17 cellular contexts compared by ENCODE assay signal in genomic region chr3:5020262-5020722, GRCh38. TPM values are rescaled to one million over a fixed set of nuclear protein-coding genes. Genes with fewer than 3 reads are reported as not detected.
DNase-seq lines count a peak whose midpoint lies in the region; ATAC-seq and TF ChIP-seq lines count a peak whose summit lies in the region.
"Had no signal": no experiment of that assay in that cellular context is flagged by ENCODE, and none has a peak within 500 bp of the region (broad histone marks: within the 10 kb centered on the region; RNA-seq: fewer than 3 reads in every experiment).

No MANE protein-coding gene starts in this region.

- DNase-seq in stimulated activated naive CD8-positive, alpha-beta T cell treated with anti-CD3 and anti-CD28 coated beads, Interleukin-15, Interleukin-2, amounts not matched to agents 100 U/mL and 50 U/mL, for 24 hours: no peak
- DNase-seq in activated T-helper 2 cell treated with anti-CD3 and anti-CD28 coated beads, Interferon-gamma antibody, Interleukin-2, Interleukin-4, amounts not matched to agents 10 μg/mL and 5 μg/mL and 100 μg/mL, durations not matched to agents 14 hours and 24 hours and 36 hours (ENCODE audit: low spot score): no peak
- DNase-seq in memory B cell (ENCODE audit: low spot score in 2 of 2) (no peak), ACHN (no peak), right atrium auricular region (ENCODE audit: low spot score) (no peak)
- DNase-seq: activated CD4-positive, CD25-positive, alpha-beta regulatory T cell treated with anti-CD3 and anti-CD28 coated beads, Interleukin-2, amount 50 U/mL, for 72 hours; DMS53; NCI-H2081 treated with DMSO at 0.1 percent for 48 hours; NCI-H69; nephron progenitor cell; stimulated activated CD4-positive, alpha-beta T cell treated with anti-CD3 and anti-CD28 coated beads, Interleukin-2, amount 100 ng/mL, for 24 hours had no signal

- H3K27ac Mint-ChIP-seq in stimulated activated naive CD8-positive, alpha-beta T cell treated with anti-CD3 and anti-CD28 coated beads, Interleukin-15, Interleukin-2, amounts not matched to agents 100 ng/mL and 50 ng/mL, for 24 hours: peak overlapping the region; percentile 96
- peak overlapping the region; percentile 95 for H3K27ac Mint-ChIP-seq in activated T-helper 2 cell treated with anti-CD3 and anti-CD28 coated beads, Interferon-gamma antibody, Interleukin-2, Interleukin-4, amounts not matched to agents 10 μg/mL and 5 μg/mL and 100 μg/mL, durations not matched to agents 14 hours and 24 hours and 36 hours
- peak overlapping the region; percentile 16 for H3K27ac Mint-ChIP-seq in memory B cell
- H3K27ac Mint-ChIP-seq: type B pancreatic cell had no signal

- H3K9me3 ChIP-seq in right atrium auricular region: no peaks in the 10 kb centered on the region

- no peak for ATAC-seq in stimulated activated naive CD8-positive, alpha-beta T cell treated with anti-CD3 and anti-CD28 coated beads, Interleukin-15, Interleukin-2, amounts not matched to agents 100 U/mL and 50 U/mL, for 24 hours
- ATAC-seq in memory B cell (ENCODE audit: low read depth) (no peak), HG02588 (IDR thresholded peaks at IDR 0.05; ENCODE audit: unreplicated experiment) (no peak), HG02763 (IDR thresholded peaks at IDR 0.05; ENCODE audit: unreplicated experiment) (no peak)

- no peak overlapping the region for H3K27ac ChIP-seq in right atrium auricular region

- in situ Hi-C loops in ACHN (cut with HindIII; ENCODE audit: low pct_ligation_motif_present, low pct_unique_long_range_greater_than_20kb, low sequenced_read_pairs): no loop called here

- H3K4me1 Mint-ChIP-seq in stimulated activated naive CD8-positive, alpha-beta T cell treated with anti-CD3 and anti-CD28 coated beads, Interleukin-15, Interleukin-2, amounts not matched to agents 100 ng/mL and 50 ng/mL, for 24 hours (ENCODE audit: low read depth): peaks cover 96% of the 10 kb centered on the region
- peaks cover 83% of the 10 kb centered on the region for H3K4me1 Mint-ChIP-seq in activated T-helper 2 cell treated with anti-CD3 and anti-CD28 coated beads, Interferon-gamma antibody, Interleukin-2, Interleukin-4, amounts not matched to agents 10 μg/mL and 5 μg/mL and 100 μg/mL, durations not matched to agents 14 hours and 24 hours and 36 hours (ENCODE audit: low read depth)
- H3K4me1 Mint-ChIP-seq in memory B cell: peaks cover 25% of the 10 kb centered on the region

- TF ChIP-seq CTCF in right atrium auricular region (IDR thresholded peaks at IDR 0.05): no peak

- no peak overlapping the region for H3K4me3 ChIP-seq in right atrium auricular region
- H3K4me3 ChIP-seq: lung had no signal

- H3K27me3 Mint-ChIP-seq in stimulated activated naive CD8-positive, alpha-beta T cell treated with anti-CD3 and anti-CD28 coated beads, Interleukin-15, Interleukin-2, amounts not matched to agents 100 ng/mL and 50 ng/mL, for 24 hours: no peaks in the 10 kb centered on the region
- H3K27me3 Mint-ChIP-seq in activated T-helper 2 cell treated with anti-CD3 and anti-CD28 coated beads, Interferon-gamma antibody, Interleukin-2, Interleukin-4, amounts not matched to agents 10 μg/mL and 5 μg/mL and 100 μg/mL, durations not matched to agents 14 hours and 24 hours and 36 hours (ENCODE audit: low read depth): no peaks in the 10 kb centered on the region
- no peaks in the 10 kb centered on the region for H3K27me3 Mint-ChIP-seq in memory B cell
- H3K27me3 Mint-ChIP-seq: brain had no signal

- no peaks in the 10 kb centered on the region for H3K36me3 Mint-ChIP-seq in stimulated activated naive CD8-positive, alpha-beta T cell treated with anti-CD3 and anti-CD28 coated beads, Interleukin-15, Interleukin-2, amounts not matched to agents 100 ng/mL and 50 ng/mL, for 24 hours (ENCODE audit: low read depth)
- no peaks in the 10 kb centered on the region for H3K36me3 Mint-ChIP-seq in activated T-helper 2 cell treated with anti-CD3 and anti-CD28 coated beads, Interferon-gamma antibody, Interleukin-2, Interleukin-4, amounts not matched to agents 10 μg/mL and 5 μg/mL and 100 μg/mL, durations not matched to agents 14 hours and 24 hours and 36 hours (ENCODE audit: low read depth)
- no peaks in the 10 kb centered on the region for H3K36me3 Mint-ChIP-seq in memory B cell
- H3K36me3 Mint-ChIP-seq: brain, type B pancreatic cell had no signal

- H3K27me3 ChIP-seq in right atrium auricular region: no peaks in the 10 kb centered on the region

- H3K36me3 ChIP-seq in right atrium auricular region: no peaks in the 10 kb centered on the region

- intact Hi-C loops in activated T-helper 2 cell treated with anti-CD3 and anti-CD28 coated beads, Interferon-gamma antibody, Interleukin-2, Interleukin-4, amounts not matched to agents 10 μg/mL and 5 μg/mL and 100 μg/mL, durations not matched to agents 14 hours and 24 hours and 36 hours (cut with micrococcal nuclease): loop anchor here (10.0 kb wide), 1 partner anchor 635 kb away; no protein-coding TSS in a partner anchor

- no peaks in the 10 kb centered on the region for H3K9me3 Mint-ChIP-seq in stimulated activated naive CD8-positive, alpha-beta T cell treated with anti-CD3 and anti-CD28 coated beads, Interleukin-15, Interleukin-2, amounts not matched to agents 100 ng/mL and 50 ng/mL, for 24 hours
- no peaks in the 10 kb centered on the region for H3K9me3 Mint-ChIP-seq in activated T-helper 2 cell treated with anti-CD3 and anti-CD28 coated beads, Interferon-gamma antibody, Interleukin-2, Interleukin-4, amounts not matched to agents 10 μg/mL and 5 μg/mL and 100 μg/mL, durations not matched to agents 14 hours and 24 hours and 36 hours
- no peaks in the 10 kb centered on the region for H3K9me3 Mint-ChIP-seq in memory B cell
- H3K9me3 Mint-ChIP-seq: nephron progenitor cell, type B pancreatic cell had no signal

- peaks cover 0 to 31% of the 10 kb centered on the region in 2 donors for H3K4me1 ChIP-seq in right atrium auricular region

- H3K4me3 Mint-ChIP-seq in stimulated activated naive CD8-positive, alpha-beta T cell treated with anti-CD3 and anti-CD28 coated beads, Interleukin-15, Interleukin-2, amounts not matched to agents 100 ng/mL and 50 ng/mL, for 24 hours: peak overlapping the region; percentile 5
- peak overlapping the region; percentile 47 for H3K4me3 Mint-ChIP-seq in activated T-helper 2 cell treated with anti-CD3 and anti-CD28 coated beads, Interferon-gamma antibody, Interleukin-2, Interleukin-4, amounts not matched to agents 10 μg/mL and 5 μg/mL and 100 μg/mL, durations not matched to agents 14 hours and 24 hours and 36 hours (ENCODE audit: low read depth)
- no peak overlapping the region for H3K4me3 Mint-ChIP-seq in memory B cell
- H3K4me3 Mint-ChIP-seq: brain, nephron progenitor cell, type B pancreatic cell had no signal

RNA-seq across cellular contexts. Expression of gene BHLHE40, which starts 41.1 kb away (rescaled TPM):
- 421 and 425 TPM in 2 replicates for total RNA-seq in activated T-helper 2 cell treated with anti-CD3 and anti-CD28 coated beads, Interferon-gamma antibody, Interleukin-2, Interleukin-4, amounts not matched to agents 10 μg/mL and 5 μg/mL and 100 μg/mL, durations not matched to agents 14 hours and 24 hours and 36 hours
- 10 to 100 TPM; 32.3 to 49.5 TPM for total RNA-seq in right atrium auricular region

Comparison
In these comparisons a context has a peak if more than half of its experiments do, and no peak if none do; other contexts are left out.
1. H3K27ac Mint-ChIP-seq: peak in every context shown above with its lines; median percentile 96 in stimulated activated naive CD8-positive, alpha-beta T cell treated with anti-CD3 and anti-CD28 coated beads, Interleukin-15, Interleukin-2, amounts not matched to agents 100 ng/mL and 50 ng/mL, for 24 hours; 95 in activated T-helper 2 cell treated with anti-CD3 and anti-CD28 coated beads, Interferon-gamma antibody, Interleukin-2, Interleukin-4, amounts not matched to agents 10 μg/mL and 5 μg/mL and 100 μg/mL, durations not matched to agents 14 hours and 24 hours and 36 hours; 16 in memory B cell.